Comparison of ENCODE assay signal across 19 cellular contexts in genomic region chr1:185074307-185074706, GRCh38. TPM values are rescaled to one million over a fixed set of nuclear protein-coding genes. Genes with fewer than 3 reads are reported as not detected.
A peak's percentile ranks its signal among the peaks of the same experiment; 100 is the strongest.
DNase-seq lines count a peak whose midpoint lies in the region; ATAC-seq and TF ChIP-seq lines count a peak whose summit lies in the region.
"Had no signal": no experiment of that assay in that cellular context is flagged by ENCODE, and none has a peak within 500 bp of the region (broad histone marks: within the 10 kb centered on the region; RNA-seq: fewer than 3 reads in every experiment).

No MANE protein-coding gene starts in this region.

- H3K36me3 Mint-ChIP-seq in activated T-cell treated with anti-CD3 and anti-CD28 coated beads, Interleukin-2, amount 50 U/mL, for 24 hours (ENCODE audit: low read depth): peaks cover 18% of the 10 kb centered on the region
- peaks cover 6% of the 10 kb centered on the region for H3K36me3 Mint-ChIP-seq in stimulated activated effector memory CD8-positive, alpha-beta T cell treated with anti-CD3 and anti-CD28 coated beads, Interleukin-12 subunit alpha, Interleukin-12 subunit beta, amount 100 ng/mL, for 72 hours

- peaks cover 9% of the 10 kb centered on the region for H3K9me3 Mint-ChIP-seq in activated T-cell treated with anti-CD3 and anti-CD28 coated beads, Interleukin-2, amount 50 U/mL, for 24 hours
- peaks cover 2% of the 10 kb centered on the region for H3K9me3 Mint-ChIP-seq in stimulated activated effector memory CD8-positive, alpha-beta T cell treated with anti-CD3 and anti-CD28 coated beads, Interleukin-12 subunit alpha, Interleukin-12 subunit beta, amount 100 ng/mL, for 72 hours

- TF ChIP-seq CTCF in fibroblast of pulmonary artery (IDR thresholded peaks at IDR 0.05; ENCODE audit: low read length, missing control alignments): no peak

- H3K27me3 Mint-ChIP-seq in activated T-cell treated with anti-CD3 and anti-CD28 coated beads, Interleukin-2, amount 50 U/mL, for 24 hours: no peaks in the 10 kb centered on the region
- H3K27me3 Mint-ChIP-seq: T-helper 17 cell had no signal

- DNase-seq in activated T-cell treated with anti-CD3 and anti-CD28 coated beads, Interleukin-2, amount 50 U/mL, for 24 hours: no peak
- DNase-seq in activated T-cell treated with anti-CD3 and anti-CD28 coated beads for 4 hours (no peak), RPMI7951 (ENCODE audit: low read depth) (peak; percentile 7), fibroblast of pulmonary artery (ENCODE audit: low read depth) (peak; percentile 26), OCI-M1 (lab: John Stamatoyannopoulos, UW) (no peak), DMS 273 treated with DMSO at 0.1 percent for 48 hours (lab: John Stamatoyannopoulos, UW) (no peak)
- DNase-seq in stimulated activated effector memory CD8-positive, alpha-beta T cell treated with anti-CD3 and anti-CD28 coated beads, Interleukin-12 subunit alpha, Interleukin-12 subunit beta, amount 100 ng/mL, for 72 hours (ENCODE audit: low spot score in 2 of 2): no peak
- DNase-seq: activated CD4-positive, alpha-beta T cell treated with anti-CD3 and anti-CD28 coated beads for 4 hours; activated T-cell treated with anti-CD3 and anti-CD28 coated beads, Interleukin-2, amount 50 U/mL, for 4 hours; anterior cingulate cortex; dermis blood vessel endothelial cell; NCI-H2029; NCI-H526 treated with DMSO at 0.1 percent for 48 hours; RPMI8226; stimulated activated naive CD4-positive, alpha-beta T cell treated with Interleukin-2 at 50 U/mL for 16 hours; T-helper 17 cell had no signal

- H3K4me1 Mint-ChIP-seq in activated T-cell treated with anti-CD3 and anti-CD28 coated beads, Interleukin-2, amount 50 U/mL, for 24 hours (ENCODE audit: low read depth): peaks cover 53% of the 10 kb centered on the region
- H3K4me1 Mint-ChIP-seq in stimulated activated effector memory CD8-positive, alpha-beta T cell treated with anti-CD3 and anti-CD28 coated beads, Interleukin-12 subunit alpha, Interleukin-12 subunit beta, amount 100 ng/mL, for 72 hours: peaks cover 63% of the 10 kb centered on the region

- peak; percentile 42 for ATAC-seq in stimulated activated effector memory CD8-positive, alpha-beta T cell treated with anti-CD3 and anti-CD28 coated beads, Interleukin-12 subunit alpha, Interleukin-12 subunit beta, amount 100 ng/mL, for 72 hours
- ATAC-seq in GM18517 (IDR thresholded peaks at IDR 0.05; ENCODE audit: unreplicated experiment): no peak
- ATAC-seq: activated T-cell treated with anti-CD3 and anti-CD28 coated beads, Interleukin-2, amount 50 U/mL, for 4 hours; HCT116; T-helper 17 cell had no signal

- no peak overlapping the region for H3K4me3 Mint-ChIP-seq in activated T-cell treated with anti-CD3 and anti-CD28 coated beads, Interleukin-2, amount 50 U/mL, for 24 hours
- no peak overlapping the region for H3K4me3 Mint-ChIP-seq in stimulated activated effector memory CD8-positive, alpha-beta T cell treated with anti-CD3 and anti-CD28 coated beads, Interleukin-12 subunit alpha, Interleukin-12 subunit beta, amount 100 ng/mL, for 72 hours
- H3K4me3 Mint-ChIP-seq: activated T-cell treated with anti-CD3 and anti-CD28 coated beads, Interleukin-2, amount 50 U/mL, for 4 hours; T-helper 17 cell had no signal

- H3K4me3 ChIP-seq in fibroblast of pulmonary artery (replicated peaks; ENCODE audit: low read depth, low read length): no peak overlapping the region
- H3K4me3 ChIP-seq: vagina had no signal

- peak overlapping the region; percentile 31 for H3K27ac Mint-ChIP-seq in activated T-cell treated with anti-CD3 and anti-CD28 coated beads, Interleukin-2, amount 50 U/mL, for 24 hours
- peak overlapping the region; percentile 38 for H3K27ac Mint-ChIP-seq in stimulated activated effector memory CD8-positive, alpha-beta T cell treated with anti-CD3 and anti-CD28 coated beads, Interleukin-12 subunit alpha, Interleukin-12 subunit beta, amount 100 ng/mL, for 72 hours
- H3K27ac Mint-ChIP-seq: T-helper 17 cell had no signal

RNA-seq across cellular contexts. Expression of gene RNF2, which starts 28.9 kb away (rescaled TPM):
- total RNA-seq in RPMI7951 (2014; rRNA removed; shearing (Covaris generic)): 17.5 and 21.1 TPM in 2 replicates

Comparison
In these comparisons a context has a peak if more than half of its experiments do, and no peak if none do; other contexts are left out.
1. DNase-seq: peak in RPMI7951 (single experiment) and fibroblast of pulmonary artery (single experiment); none in activated T-cell treated with anti-CD3 and anti-CD28 coated beads, Interleukin-2, amount 50 U/mL, for 24 hours (single experiment), activated T-cell treated with anti-CD3 and anti-CD28 coated beads for 4 hours (single experiment), stimulated activated effector memory CD8-positive, alpha-beta T cell treated with anti-CD3 and anti-CD28 coated beads, Interleukin-12 subunit alpha, Interleukin-12 subunit beta, amount 100 ng/mL, for 72 hours (0 of 2), OCI-M1 (single experiment) and DMS 273 treated with DMSO at 0.1 percent for 48 hours (single experiment).